Comparison of ENCODE assay signal across 8 cellular contexts in genomic region chr12:96578526-96579125, GRCh38.
A peak's percentile ranks its signal among the peaks of the same experiment; 100 is the strongest.
DNase-seq lines count a peak whose midpoint lies in the region; ATAC-seq and TF ChIP-seq lines count a peak whose summit lies in the region.

No MANE protein-coding gene starts in this region.

- no peaks in the 10 kb centered on the region for H3K27me3 ChIP-seq in testis

- ATAC-seq in GM19467 (IDR thresholded peaks at IDR 0.05; ENCODE audit: unreplicated experiment) (peak; percentile 75), HG03457 (IDR thresholded peaks at IDR 0.05; ENCODE audit: unreplicated experiment) (peak; percentile 88)

- no peak overlapping the region for H3K27ac ChIP-seq in testis

- H3K4me1 ChIP-seq in testis = no peaks in the 10 kb centered on the region

- H3K9me3 ChIP-seq in testis = no peaks in the 10 kb centered on the region

- DNase-seq in EH (ENCODE audit: low read depth) (peak; percentile 65), NCI-H345 treated with DMSO at 0.1 percent for 48 hours (lab: John Stamatoyannopoulos, UW; ENCODE audit: unreplicated experiment) (peak; percentile 76), amniotic stem cell (lab: John Stamatoyannopoulos, UW) (peak; percentile 9), iris pigment epithelial cell (ENCODE audit: low read depth) (peak; percentile 56), testis (no peak)
- DNase-seq in activated CD4-positive, CD25-positive, alpha-beta regulatory T cell treated with anti-CD3 and anti-CD28 coated beads, Interleukin-2, amount 50 U/mL, for 72 hours = no peak

- intact Hi-C loops in testis (cut with DNase I; ENCODE audit: low total_unique reads) = no loop called here

- no peak overlapping the region for H3K4me3 ChIP-seq in testis

- TF ChIP-seq CTCF in testis (IDR thresholded peaks at IDR 0.05) = peak in 2 of 3 experiments; percentile 23 to 31

- H3K36me3 ChIP-seq in testis (ENCODE audit: low read depth, missing control alignments) = no peaks in the 10 kb centered on the region

- TF ChIP-seq POLR2A in testis (IDR thresholded peaks at IDR 0.05) = no peak

- 18 to 30% methylated on average over 3 of the region's 3 CpGs for WGBS in testis, 2 donors

Comparison
In these comparisons a context has a peak if more than half of its experiments do, and no peak if none do; other contexts are left out.
1. DNase-seq: peak in EH (single experiment), NCI-H345 treated with DMSO at 0.1 percent for 48 hours (single experiment), amniotic stem cell (single experiment) and iris pigment epithelial cell (single experiment); none in testis (single experiment) and activated CD4-positive, CD25-positive, alpha-beta regulatory T cell treated with anti-CD3 and anti-CD28 coated beads, Interleukin-2, amount 50 U/mL, for 72 hours (single experiment).